Comparison of ENCODE assay signal across 8 cellular contexts in the genomic region with DNA sequence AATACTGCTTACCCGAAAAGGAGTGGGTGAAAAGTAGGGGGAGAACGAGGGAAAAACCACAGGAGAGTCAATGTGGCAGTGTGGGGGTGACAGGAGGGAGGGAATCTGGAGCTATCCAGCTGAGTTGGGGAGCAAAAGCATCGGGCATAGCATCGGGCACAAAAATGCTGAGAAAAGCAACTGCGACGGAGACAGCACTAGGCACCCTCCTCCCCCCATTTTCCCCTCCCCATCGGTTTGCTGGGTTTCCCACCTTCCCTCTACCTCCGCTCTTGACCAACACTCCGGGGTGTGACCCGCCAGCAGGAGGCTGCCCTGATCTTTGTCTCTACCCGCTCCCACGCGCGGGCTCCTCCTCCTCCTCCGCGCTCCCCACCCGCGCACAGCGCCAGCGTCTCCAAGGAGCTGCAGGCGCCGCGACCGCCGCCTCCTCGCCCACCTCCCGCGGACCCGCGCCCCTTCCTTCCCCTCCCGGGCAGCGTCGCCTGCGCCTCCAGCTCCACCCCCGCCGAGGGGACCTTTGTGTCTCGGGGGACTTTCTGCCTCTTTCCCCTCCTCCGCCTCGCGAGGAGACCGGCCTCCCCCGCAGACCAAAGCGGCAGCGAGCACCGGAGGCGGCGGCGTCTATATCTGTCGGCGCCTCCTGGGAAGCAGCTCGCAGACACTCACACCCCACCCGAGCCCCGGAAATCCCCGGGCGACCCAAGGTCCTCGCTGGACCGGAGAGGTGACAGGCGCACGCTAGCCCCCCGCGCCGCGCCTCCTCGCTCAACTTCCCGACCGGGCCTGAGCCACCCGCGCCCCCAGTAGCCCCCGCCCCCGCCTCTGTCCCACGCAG. TPM values are rescaled to one million over a fixed set of nuclear protein-coding genes. Genes with fewer than 3 reads are reported as not detected.
DNase-seq lines count a peak whose midpoint lies in the region; ATAC-seq and TF ChIP-seq lines count a peak whose summit lies in the region.

No MANE protein-coding gene starts in this region.

- no peaks in the 10 kb centered on the region for H3K36me3 ChIP-seq in esophagus (ENCODE audit: control insufficient read depth in 2 of 2, insufficient read depth in 2 of 2, low read length in 1 of 2)

- H3K4me1 Mint-ChIP-seq in activated T-cell treated with anti-CD3 and anti-CD28 coated beads, Interleukin-2, amount 50 U/mL, for 24 hours (ENCODE audit: low read depth), result peaks cover 52% of the 10 kb centered on the region
- peaks cover 49% of the 10 kb centered on the region for H3K4me1 Mint-ChIP-seq in stimulated activated memory B cell treated with anti-CD40 and anti-IgM and Interleukin-4, amounts not matched to agents 10 μg/mL and 1 μg/mL and 100 μg/mL, for 72 hours

- H3K27me3 Mint-ChIP-seq in activated T-cell treated with anti-CD3 and anti-CD28 coated beads, Interleukin-2, amount 50 U/mL, for 24 hours, result no peaks in the 10 kb centered on the region
- no peaks in the 10 kb centered on the region for H3K27me3 Mint-ChIP-seq in stimulated activated memory B cell treated with anti-CD40 and anti-IgM and Interleukin-4, amounts not matched to agents 10 μg/mL and 1 μg/mL and 100 μg/mL, for 72 hours

- H3K4me1 ChIP-seq in esophagus (ENCODE audit: control insufficient read depth in 2 of 2, insufficient read depth in 2 of 2, low read length in 1 of 2), result no peaks in the 10 kb centered on the region

- no peaks in the 10 kb centered on the region for H3K9me3 ChIP-seq in esophagus (ENCODE audit: control insufficient read depth in 2 of 2, insufficient read depth in 1 of 2, low read depth in 1 of 2, low read length in 1 of 2)

- H3K27me3 ChIP-seq in esophagus (ENCODE audit: control insufficient read depth in 1 of 2, insufficient read depth in 2 of 2, low read length in 2 of 2), result no peaks in the 10 kb centered on the region

- H3K36me3 Mint-ChIP-seq in activated T-cell treated with anti-CD3 and anti-CD28 coated beads, Interleukin-2, amount 50 U/mL, for 24 hours (ENCODE audit: low read depth), result peaks cover 24% of the 10 kb centered on the region
- no peaks in the 10 kb centered on the region for H3K36me3 Mint-ChIP-seq in stimulated activated memory B cell treated with anti-CD40 and anti-IgM and Interleukin-4, amounts not matched to agents 10 μg/mL and 1 μg/mL and 100 μg/mL, for 72 hours

- H3K27ac ChIP-seq in esophagus (ENCODE audit: low read depth in 2 of 2, low read length in 1 of 2), result peak overlapping the region; percentile 98 to 100

- DNase-seq in AG09319 (ENCODE audit: extremely low read depth, low read depth) (no peak), NOMO-1 treated with DMSO at 0.1 percent for 48 hours (lab: John Stamatoyannopoulos, UW; ENCODE audit: unreplicated experiment) (peak; percentile 51), myocyte (ENCODE audit: low read depth) (peak; percentile 72)
- peak; percentile 82 for DNase-seq in activated T-cell treated with anti-CD3 and anti-CD28 coated beads, Interleukin-2, amount 50 U/mL, for 24 hours

- no peaks in the 10 kb centered on the region for H3K9me3 Mint-ChIP-seq in activated T-cell treated with anti-CD3 and anti-CD28 coated beads, Interleukin-2, amount 50 U/mL, for 24 hours
- H3K9me3 Mint-ChIP-seq in stimulated activated memory B cell treated with anti-CD40 and anti-IgM and Interleukin-4, amounts not matched to agents 10 μg/mL and 1 μg/mL and 100 μg/mL, for 72 hours, result no peaks in the 10 kb centered on the region

- peak overlapping the region; percentile 88 for H3K4me3 Mint-ChIP-seq in activated T-cell treated with anti-CD3 and anti-CD28 coated beads, Interleukin-2, amount 50 U/mL, for 24 hours
- peak overlapping the region; percentile 93 for H3K4me3 Mint-ChIP-seq in stimulated activated memory B cell treated with anti-CD40 and anti-IgM and Interleukin-4, amounts not matched to agents 10 μg/mL and 1 μg/mL and 100 μg/mL, for 72 hours

- peak; percentile 29 for ATAC-seq in GM18861 (IDR thresholded peaks at IDR 0.05; ENCODE audit: unreplicated experiment)
- ATAC-seq in HG03097 (IDR thresholded peaks at IDR 0.05; ENCODE audit: low FRiP score, unreplicated experiment), result peak; percentile 33
- peak; percentile 72 for ATAC-seq in stimulated activated memory B cell treated with anti-CD40 and anti-IgM and Interleukin-4, amounts not matched to agents 10 μg/mL and 1 μg/mL and 100 μg/mL, for 72 hours

- peak; percentile 36 for TF ChIP-seq CTCF in AG09319 (IDR thresholded peaks at IDR 0.05; ENCODE audit: low read depth, low read length)

- peak overlapping the region; percentile 82 to 100 for H3K4me3 ChIP-seq in esophagus (ENCODE audit: low read depth in 1 of 2, low read length in 2 of 2)

- WGBS in esophagus, 2 donors, result 0% methylated on average over 68 to 71 of the region's 71 CpGs

- H3K27ac Mint-ChIP-seq in activated T-cell treated with anti-CD3 and anti-CD28 coated beads, Interleukin-2, amount 50 U/mL, for 24 hours, result peak overlapping the region; percentile 93
- peak overlapping the region; percentile 80 for H3K27ac Mint-ChIP-seq in stimulated activated memory B cell treated with anti-CD40 and anti-IgM and Interleukin-4, amounts not matched to agents 10 μg/mL and 1 μg/mL and 100 μg/mL, for 72 hours

RNA-seq across cellular contexts. Expression of gene CDK17, which starts 0.9 kb away (rescaled TPM):
- 1 to 10 TPM; 6.3 to 6.5 TPM for polyA plus RNA-seq in esophagus
- 69.0 and 73.5 TPM in 2 replicates for total RNA-seq in myocyte
- 15.9 TPM for polyA plus RNA-seq in myocyte (2012)
